8 cellular contexts compared by ENCODE assay signal in the genomic region with DNA sequence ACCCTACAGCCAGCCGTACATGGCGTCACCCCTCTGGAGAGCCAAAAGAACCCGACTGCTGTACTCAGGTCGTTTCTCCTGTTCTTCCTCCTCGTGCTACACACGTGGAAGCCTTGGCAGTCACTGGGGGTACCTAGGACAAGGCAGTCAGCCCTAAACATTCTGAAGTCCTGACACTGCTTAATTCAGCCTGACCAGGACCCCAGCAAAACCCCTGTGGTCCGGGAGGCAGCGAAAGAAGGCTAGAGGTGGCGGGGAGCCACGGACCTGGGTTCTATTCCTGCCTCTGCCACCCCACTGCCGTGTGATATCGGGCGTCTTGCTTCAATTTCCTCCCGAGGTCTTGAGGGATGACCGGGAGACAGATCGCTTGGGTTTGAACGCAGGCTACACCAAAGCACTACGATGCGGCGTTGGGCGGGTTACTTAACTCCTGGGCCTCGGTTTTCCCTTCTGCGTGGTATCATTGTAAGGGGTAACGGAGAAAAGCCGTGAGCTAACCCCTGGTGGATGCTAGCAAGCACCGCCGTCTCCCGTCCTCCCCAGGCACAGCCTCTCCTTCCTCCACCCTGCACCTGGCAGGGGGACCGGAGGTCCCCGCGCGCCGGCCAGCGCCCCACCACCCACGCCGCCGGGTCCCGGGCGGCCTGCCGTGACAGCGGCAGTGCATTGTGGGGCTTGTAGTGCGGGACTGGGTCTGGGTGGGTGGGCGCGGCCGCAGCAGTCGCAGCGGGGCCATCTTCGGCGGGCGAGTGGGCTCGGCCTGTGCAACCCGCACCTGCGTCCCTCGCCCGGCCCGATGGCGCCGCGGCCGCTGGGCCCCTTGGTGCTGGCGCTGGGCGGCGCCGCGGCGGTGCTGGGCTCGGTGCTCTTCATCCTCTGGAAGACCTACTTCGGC. TPM values are rescaled to one million over a fixed set of nuclear protein-coding genes. Genes with fewer than 3 reads are reported as not detected.
DNase-seq lines count a peak whose midpoint lies in the region; ATAC-seq and TF ChIP-seq lines count a peak whose summit lies in the region.

Gene ARL10 (plus strand): TSS at position 723 of the 898 bp plus-strand sequence. CDS start 77 bp downstream, at position 800.

- H3K4me1 Mint-ChIP-seq in natural killer cell treated with Interleukin-12 subunit alpha and Interleukin-12 subunit beta and Interleukin-15 and Interleukin-18, amount 100 ng/mL, for 72 hours (ENCODE audit: low read depth in 2 of 2) = peaks cover 17 to 21% of the 10 kb centered on the region in 2 donors
- H3K4me1 Mint-ChIP-seq in stimulated activated naive CD8-positive, alpha-beta T cell treated with anti-CD3 and anti-CD28 coated beads, Interleukin-15, amount 100 ng/mL, for 72 hours = peaks cover 44% of the 10 kb centered on the region

- TF ChIP-seq CTCF in AG04450 (IDR thresholded peaks at IDR 0.05; ENCODE audit: low read depth, low read length) = no peak

- H3K27ac ChIP-seq in AG04450 (ENCODE audit: low read depth, low read length) = peak within 1 kb of the TSS; percentile 47

- POLR2A ChIA-PET in AG04450 (lab: Yijun Ruan, JAX) = no interaction called here

- H3K27me3 Mint-ChIP-seq in natural killer cell treated with Interleukin-12 subunit alpha and Interleukin-12 subunit beta and Interleukin-15 and Interleukin-18, amount 100 ng/mL, for 72 hours = no peaks in the 10 kb centered on the region
- H3K27me3 Mint-ChIP-seq in stimulated activated naive CD8-positive, alpha-beta T cell treated with anti-CD3 and anti-CD28 coated beads, Interleukin-15, amount 100 ng/mL, for 72 hours = no peaks in the 10 kb centered on the region

- H3K4me3 Mint-ChIP-seq in natural killer cell treated with Interleukin-12 subunit alpha and Interleukin-12 subunit beta and Interleukin-15 and Interleukin-18, amount 100 ng/mL, for 72 hours = peak within 1 kb of the TSS; percentile 64
- H3K4me3 Mint-ChIP-seq in stimulated activated naive CD8-positive, alpha-beta T cell treated with anti-CD3 and anti-CD28 coated beads, Interleukin-15, amount 100 ng/mL, for 72 hours = peak within 1 kb of the TSS; percentile 81 to 84

- H3K36me3 Mint-ChIP-seq in natural killer cell treated with Interleukin-12 subunit alpha and Interleukin-12 subunit beta and Interleukin-15 and Interleukin-18, amount 100 ng/mL, for 72 hours = peaks cover 4% of the 10 kb centered on the region

- peak within 1 kb of the TSS; percentile 57 to 80 for H3K27ac Mint-ChIP-seq in natural killer cell treated with Interleukin-12 subunit alpha and Interleukin-12 subunit beta and Interleukin-15 and Interleukin-18, amount 100 ng/mL, for 72 hours
- peak within 1 kb of the TSS; percentile 71 to 79 for H3K27ac Mint-ChIP-seq in stimulated activated naive CD8-positive, alpha-beta T cell treated with anti-CD3 and anti-CD28 coated beads, Interleukin-15, amount 100 ng/mL, for 72 hours

- ATAC-seq in GM19397 (IDR thresholded peaks at IDR 0.05; ENCODE audit: unreplicated experiment) (peak; percentile 36), HG02970 (IDR thresholded peaks at IDR 0.05; ENCODE audit: low FRiP score, unreplicated experiment) (no peak)
- peak; percentile 56 to 63 for ATAC-seq in natural killer cell treated with Interleukin-12 subunit alpha and Interleukin-12 subunit beta and Interleukin-15 and Interleukin-18, amount 100 ng/mL, for 72 hours
- ATAC-seq in stimulated activated naive CD8-positive, alpha-beta T cell treated with anti-CD3 and anti-CD28 coated beads, Interleukin-15, amount 100 ng/mL, for 72 hours = peak; percentile 53

- peak within 1 kb of the TSS; percentile 75 for H3K4me3 ChIP-seq in AG04450 (ENCODE audit: low read depth, low read length)

- DNase-seq in AG04450 (ENCODE audit: low read depth, low spot score) = no peak
- peak; percentile 3 for DNase-seq in NCI-H2171 (lab: John Stamatoyannopoulos, UW)
- DNase-seq in activated T-helper 1 cell treated with Interleukin-2 at 50 U/mL for 16 hours (ENCODE audit: low read depth) = peak; percentile 25
- DNase-seq in fibroblast of peridontal ligament (ENCODE audit: extremely low read depth) = peak; percentile 14
- peak; percentile 70 for DNase-seq in natural killer cell treated with Interleukin-12 subunit alpha and Interleukin-12 subunit beta and Interleukin-15 and Interleukin-18, amount 100 ng/mL, for 72 hours (ENCODE audit: low spot score)
- DNase-seq in stimulated activated naive CD8-positive, alpha-beta T cell treated with anti-CD3 and anti-CD28 coated beads, Interleukin-15, amount 100 ng/mL, for 72 hours = peak; percentile 60 to 64

- CTCF ChIA-PET in AG04450 (lab: Charles Lee) = no interaction called here

- no peaks in the 10 kb centered on the region for H3K27me3 ChIP-seq in AG04450 (ENCODE audit: control insufficient read depth, insufficient read depth, low read length)

- H3K9me3 ChIP-seq in AG04450 (ENCODE audit: control insufficient read depth, insufficient read depth, low read length) = peaks cover 4% of the 10 kb centered on the region; the same call in 1 of the 2 replicates

- no peaks in the 10 kb centered on the region for H3K9me3 Mint-ChIP-seq in natural killer cell treated with Interleukin-12 subunit alpha and Interleukin-12 subunit beta and Interleukin-15 and Interleukin-18, amount 100 ng/mL, for 72 hours
- no peaks in the 10 kb centered on the region for H3K9me3 Mint-ChIP-seq in stimulated activated naive CD8-positive, alpha-beta T cell treated with anti-CD3 and anti-CD28 coated beads, Interleukin-15, amount 100 ng/mL, for 72 hours

RNA-seq across cellular contexts. Expression of gene ARL10, which starts in this region (rescaled TPM):
- 5.4 and 6.6 TPM in 2 replicates for polyA plus RNA-seq in AG04450 (2011; rRNA removed)
- polyA minus RNA-seq in AG04450 (2011; rRNA and poly(A)+ RNA removed) = 5.6 and 8.4 TPM in 2 replicates
- total RNA-seq in natural killer cell treated with Interleukin-12 subunit alpha and Interleukin-12 subunit beta and Interleukin-15 and Interleukin-18, amount 100 ng/mL, for 72 hours = 10 to 100 TPM in 1 of 2 donors, 1 to 10 TPM in 1; 8.1 to 12.9 TPM
